Comparison of ENCODE assay signal across 15 cellular contexts in the genomic region with DNA sequence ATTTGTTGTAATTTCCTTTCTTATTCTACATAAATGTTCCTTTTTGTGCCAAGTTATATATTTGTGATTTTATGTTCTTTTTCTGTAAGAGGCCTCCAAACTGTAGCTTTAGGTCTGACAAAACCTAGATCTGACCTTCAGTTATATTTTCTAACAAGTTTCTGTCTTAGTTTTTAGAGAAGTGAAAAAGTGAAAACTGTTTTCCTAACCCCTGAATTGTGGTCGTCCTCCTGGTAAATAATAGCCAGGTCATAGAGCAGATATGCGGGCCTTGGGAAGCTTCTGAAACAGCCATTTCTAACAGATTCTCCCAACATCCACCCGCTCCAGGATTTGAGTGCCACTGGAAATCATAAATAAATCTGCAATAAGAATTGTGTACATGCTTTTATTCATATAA.
"Had no signal": no experiment of that assay in that cellular context is flagged by ENCODE, and none has a peak within 500 bp of the region (broad histone marks: within the 10 kb centered on the region; RNA-seq: fewer than 3 reads in every experiment).

No MANE protein-coding gene starts in this region.

- H3K4me3 ChIP-seq: prostate gland, transverse colon had no signal

- ATAC-seq: activated T-helper 17 cell treated with anti-CD3 and anti-CD28 coated beads, Interleukin-2, amount 50 U/mL, for 72 hours; natural killer cell treated with Interleukin-12 subunit alpha and Interleukin-12 subunit beta and Interleukin-15 and Interleukin-18, amount 100 ng/mL, for 72 hours; right cardiac atrium had no signal

- H3K4me1 ChIP-seq: prostate gland, transverse colon had no signal

- DNase-seq: activated CD4-positive, alpha-beta T cell treated with anti-CD3 and anti-CD28 coated beads, Interleukin-2, amount 50 U/mL, for 48 hours; activated naive CD4-positive, alpha-beta T cell treated with Interleukin-2 at 50 U/mL for 16 hours; head of caudate nucleus; right cardiac atrium; small intestine; stimulated activated CD4-positive, alpha-beta T cell treated with anti-CD3 and anti-CD28 coated beads, Interleukin-4, amount 100 ng/mL, for 4 hours; stimulated activated CD8-positive, alpha-beta memory T cell treated with anti-CD3 and anti-CD28 coated beads, Interleukin-4, amount 100 ng/mL, for 48 hours; stimulated activated naive CD4-positive, alpha-beta T cell treated with Interleukin-2 at 50 U/mL for 16 hours; substantia nigra; transverse colon; WERI-Rb-1 had no signal

- H3K36me3 ChIP-seq: prostate gland, transverse colon, WERI-Rb-1 had no signal

- H3K27ac ChIP-seq: epithelial cell of prostate, prostate gland, transverse colon, WERI-Rb-1 had no signal

- H3K27me3 ChIP-seq: transverse colon had no signal

- H3K9me3 ChIP-seq: prostate gland, transverse colon had no signal
